ENCODE assay signal across 1 cellular context in the genomic region with DNA sequence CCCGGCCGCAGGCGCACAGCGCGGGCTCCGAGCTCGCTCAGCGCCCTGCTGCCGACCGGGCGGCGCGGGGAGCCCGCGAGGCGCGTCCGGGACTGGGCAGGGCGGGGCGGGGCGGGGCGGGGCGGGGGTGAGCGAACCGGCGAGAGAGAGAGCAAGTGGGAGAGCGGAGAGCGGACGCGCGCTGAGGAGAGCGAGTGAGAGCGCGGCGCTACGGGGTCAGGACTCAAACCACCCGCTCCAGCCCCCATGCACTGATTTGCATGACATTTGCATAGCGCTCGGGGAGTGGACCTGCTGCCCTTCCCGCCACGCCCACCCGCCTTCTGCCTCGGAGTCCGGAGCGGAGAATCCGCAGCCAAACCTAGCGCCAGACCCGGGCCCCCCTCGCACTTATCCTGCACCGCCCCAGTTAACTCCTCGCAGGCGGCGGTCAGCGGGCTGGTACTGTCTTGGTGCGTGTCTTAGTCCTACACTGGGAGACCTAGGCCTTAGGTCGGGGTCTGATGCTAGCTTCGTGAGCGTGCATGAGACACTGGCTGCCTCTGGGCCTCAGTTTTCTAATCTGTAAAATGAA.
A peak's percentile ranks its signal among the peaks of the same experiment; 100 is the strongest.
TF ChIP-seq lines count a peak whose summit lies in the region.

A gene with protein sequence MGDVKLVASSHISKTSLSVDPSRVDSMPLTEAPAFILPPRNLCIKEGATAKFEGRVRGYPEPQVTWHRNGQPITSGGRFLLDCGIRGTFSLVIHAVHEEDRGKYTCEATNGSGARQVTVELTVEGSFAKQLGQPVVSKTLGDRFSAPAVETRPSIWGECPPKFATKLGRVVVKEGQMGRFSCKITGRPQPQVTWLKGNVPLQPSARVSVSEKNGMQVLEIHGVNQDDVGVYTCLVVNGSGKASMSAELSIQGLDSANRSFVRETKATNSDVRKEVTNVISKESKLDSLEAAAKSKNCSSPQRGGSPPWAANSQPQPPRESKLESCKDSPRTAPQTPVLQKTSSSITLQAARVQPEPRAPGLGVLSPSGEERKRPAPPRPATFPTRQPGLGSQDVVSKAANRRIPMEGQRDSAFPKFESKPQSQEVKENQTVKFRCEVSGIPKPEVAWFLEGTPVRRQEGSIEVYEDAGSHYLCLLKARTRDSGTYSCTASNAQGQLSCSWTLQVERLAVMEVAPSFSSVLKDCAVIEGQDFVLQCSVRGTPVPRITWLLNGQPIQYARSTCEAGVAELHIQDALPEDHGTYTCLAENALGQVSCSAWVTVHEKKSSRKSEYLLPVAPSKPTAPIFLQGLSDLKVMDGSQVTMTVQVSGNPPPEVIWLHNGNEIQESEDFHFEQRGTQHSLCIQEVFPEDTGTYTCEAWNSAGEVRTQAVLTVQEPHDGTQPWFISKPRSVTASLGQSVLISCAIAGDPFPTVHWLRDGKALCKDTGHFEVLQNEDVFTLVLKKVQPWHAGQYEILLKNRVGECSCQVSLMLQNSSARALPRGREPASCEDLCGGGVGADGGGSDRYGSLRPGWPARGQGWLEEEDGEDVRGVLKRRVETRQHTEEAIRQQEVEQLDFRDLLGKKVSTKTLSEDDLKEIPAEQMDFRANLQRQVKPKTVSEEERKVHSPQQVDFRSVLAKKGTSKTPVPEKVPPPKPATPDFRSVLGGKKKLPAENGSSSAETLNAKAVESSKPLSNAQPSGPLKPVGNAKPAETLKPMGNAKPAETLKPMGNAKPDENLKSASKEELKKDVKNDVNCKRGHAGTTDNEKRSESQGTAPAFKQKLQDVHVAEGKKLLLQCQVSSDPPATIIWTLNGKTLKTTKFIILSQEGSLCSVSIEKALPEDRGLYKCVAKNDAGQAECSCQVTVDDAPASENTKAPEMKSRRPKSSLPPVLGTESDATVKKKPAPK (N-terminal part only) (minus strand): TSS at position 75 of the 574 bp plus-strand sequence. CDS start 90,491 bp downstream, outside the sequence.

TF ChIP-seq in GM12878, 131 proteins besides CTCF, POLR2A, EP300 and RAD21:
- TF ChIP-seq SUPT20H (IDR thresholded peaks at IDR 0.05; ENCODE audit: borderline replicate concordance, control insufficient read depth, low read depth, low read length) (no peak), POU2F2 (IDR thresholded peaks at IDR 0.05; ENCODE audit: borderline replicate concordance, low read depth, low read length) (peak; percentile 70; the same call in 1 of the 3 replicates)
- TF ChIP-seq, protein P1, sequence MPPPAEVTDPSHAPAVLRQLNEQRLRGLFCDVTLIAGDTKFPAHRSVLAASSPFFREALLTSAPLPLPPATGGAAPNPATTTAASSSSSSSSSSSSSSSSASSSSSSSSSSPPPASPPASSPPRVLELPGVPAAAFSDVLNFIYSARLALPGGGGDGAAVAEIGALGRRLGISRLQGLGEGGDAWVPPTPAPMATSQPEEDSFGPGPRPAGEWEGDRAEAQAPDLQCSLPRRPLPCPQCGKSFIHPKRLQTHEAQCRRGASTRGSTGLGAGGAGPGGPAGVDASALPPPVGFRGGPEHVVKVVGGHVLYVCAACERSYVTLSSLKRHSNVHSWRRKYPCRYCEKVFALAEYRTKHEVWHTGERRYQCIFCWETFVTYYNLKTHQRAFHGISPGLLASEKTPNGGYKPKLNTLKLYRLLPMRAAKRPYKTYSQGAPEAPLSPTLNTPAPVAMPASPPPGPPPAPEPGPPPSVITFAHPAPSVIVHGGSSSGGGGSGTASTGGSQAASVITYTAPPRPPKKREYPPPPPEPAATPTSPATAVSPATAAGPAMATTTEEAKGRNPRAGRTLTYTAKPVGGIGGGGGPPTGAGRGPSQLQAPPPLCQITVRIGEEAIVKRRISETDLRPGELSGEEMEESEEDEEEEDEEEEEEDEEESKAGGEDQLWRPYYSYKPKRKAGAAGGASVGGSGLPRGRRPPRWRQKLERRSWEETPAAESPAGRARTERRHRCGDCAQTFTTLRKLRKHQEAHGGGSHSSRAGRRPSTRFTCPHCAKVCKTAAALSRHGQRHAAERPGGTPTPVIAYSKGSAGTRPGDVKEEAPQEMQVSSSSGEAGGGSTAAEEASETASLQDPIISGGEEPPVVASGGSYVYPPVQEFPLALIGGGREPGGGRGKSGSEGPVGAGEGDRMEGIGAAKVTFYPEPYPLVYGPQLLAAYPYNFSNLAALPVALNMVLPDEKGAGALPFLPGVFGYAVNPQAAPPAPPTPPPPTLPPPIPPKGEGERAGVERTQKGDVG (CRISPR knock-in tag; IDR thresholded peaks at IDR 0.05): no peak
